ENCODE assay signal across 8 cellular contexts in the genomic region with DNA sequence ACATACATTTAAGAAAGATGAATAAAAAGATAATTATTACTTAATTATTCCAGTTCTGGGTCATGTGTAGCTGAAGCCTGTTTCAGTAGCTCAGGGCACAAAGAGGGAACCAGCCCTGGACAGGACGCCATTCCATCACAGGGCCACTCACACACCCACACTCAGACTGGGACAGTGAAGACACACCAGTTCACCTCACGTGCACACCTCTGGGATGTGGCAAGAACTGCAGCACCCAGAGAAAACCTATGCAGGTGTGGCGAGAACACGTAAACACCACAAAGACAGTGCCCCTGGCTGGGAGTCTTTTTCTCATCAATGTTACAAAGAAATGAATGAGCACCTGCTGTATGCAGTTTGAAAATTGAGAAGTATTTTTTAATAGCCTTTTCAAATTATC. TPM values are rescaled to one million over a fixed set of nuclear protein-coding genes. Genes with fewer than 3 reads are reported as not detected.
A peak's percentile ranks its signal among the peaks of the same experiment; 100 is the strongest.
DNase-seq lines count a peak whose midpoint lies in the region; ATAC-seq and TF ChIP-seq lines count a peak whose summit lies in the region.

No MANE protein-coding gene starts in this region.

- H3K36me3 ChIP-seq in RWPE2 (ENCODE audit: low read depth) (peaks cover 45% of the 10 kb centered on the region), thyroid gland (no peaks in the 10 kb centered on the region)

- H3K9me3 ChIP-seq in RWPE2 (ENCODE audit: severe bottlenecking) (no peaks in the 10 kb centered on the region), thyroid gland (no peaks in the 10 kb centered on the region)

- no peaks in the 10 kb centered on the region for H3K27me3 Mint-ChIP-seq in dendritic cell treated with granulocyte-macrophage colony-stimulating factor and Interleukin-4, amounts not matched to agents 40 ng/mL and 50 ng/mL, for 4 days
- no peaks in the 10 kb centered on the region for H3K27me3 Mint-ChIP-seq in progenitor cell of endocrine pancreas

- intact Hi-C loops in dendritic cell treated with granulocyte-macrophage colony-stimulating factor and Interleukin-4, amounts not matched to agents 40 ng/mL and 50 ng/mL, for 4 days (cut with micrococcal nuclease), result no loop called here
- intact Hi-C loops in thyroid gland (cut with DNase I), result no loop called here

- H3K4me3 ChIP-seq in RWPE2 (ENCODE audit: severe bottlenecking), result peak overlapping the region; percentile 65
- H3K4me3 ChIP-seq in thyroid gland (replicated peaks in 1 of 3), result no peak overlapping the region

- peaks cover 54% of the 10 kb centered on the region for H3K4me1 Mint-ChIP-seq in dendritic cell treated with granulocyte-macrophage colony-stimulating factor and Interleukin-4, amounts not matched to agents 40 ng/mL and 50 ng/mL, for 4 days (ENCODE audit: low read depth)
- peaks cover 30% of the 10 kb centered on the region for H3K4me1 Mint-ChIP-seq in progenitor cell of endocrine pancreas (ENCODE audit: low read depth)

- H3K4me3 Mint-ChIP-seq in dendritic cell treated with granulocyte-macrophage colony-stimulating factor and Interleukin-4, amounts not matched to agents 40 ng/mL and 50 ng/mL, for 4 days, result peak overlapping the region; percentile 37
- H3K4me3 Mint-ChIP-seq in progenitor cell of endocrine pancreas (ENCODE audit: low read depth), result peak overlapping the region; percentile 91

- TF ChIP-seq POLR2A in thyroid gland (IDR thresholded peaks at IDR 0.05), result no peak

- peaks cover 73% of the 10 kb centered on the region for H3K36me3 Mint-ChIP-seq in dendritic cell treated with granulocyte-macrophage colony-stimulating factor and Interleukin-4, amounts not matched to agents 40 ng/mL and 50 ng/mL, for 4 days (ENCODE audit: low read depth)
- peaks cover 7% of the 10 kb centered on the region for H3K36me3 Mint-ChIP-seq in progenitor cell of endocrine pancreas (ENCODE audit: insufficient read depth)

- peak overlapping the region; percentile 99 for H3K27ac Mint-ChIP-seq in dendritic cell treated with granulocyte-macrophage colony-stimulating factor and Interleukin-4, amounts not matched to agents 40 ng/mL and 50 ng/mL, for 4 days
- peak overlapping the region; percentile 84 for H3K27ac Mint-ChIP-seq in progenitor cell of endocrine pancreas

- 80 to 84% methylated on average over 4 of the region's 4 CpGs for WGBS in thyroid gland, 2 donors

- TF ChIP-seq CTCF in RWPE2 (IDR thresholded peaks at IDR 0.05; ENCODE audit: poor library complexity, severe bottlenecking) (no peak), progenitor cell of endocrine pancreas (IDR thresholded peaks at IDR 0.05; ENCODE audit: unreplicated experiment) (peak; percentile 31), thyroid gland (IDR thresholded peaks at IDR 0.05) (no peak)

- H3K27ac ChIP-seq in RWPE2 (ENCODE audit: poor library complexity, severe bottlenecking) (peak overlapping the region; percentile 91), thyroid gland (peak overlapping the region in 1 of 3 donors; percentile 94)

- H3K4me1 ChIP-seq in RWPE2 (ENCODE audit: insufficient read depth, poor library complexity, severe bottlenecking) (peaks cover 19% of the 10 kb centered on the region), thyroid gland (peaks cover 23 to 24% of the 10 kb centered on the region in 2 donors)

- H3K9me3 Mint-ChIP-seq in dendritic cell treated with granulocyte-macrophage colony-stimulating factor and Interleukin-4, amounts not matched to agents 40 ng/mL and 50 ng/mL, for 4 days, result no peaks in the 10 kb centered on the region
- H3K9me3 Mint-ChIP-seq in progenitor cell of endocrine pancreas (ENCODE audit: low read depth), result no peaks in the 10 kb centered on the region

- no peak for ATAC-seq in RWPE2 (ENCODE audit: low read depth)
- no peak for ATAC-seq in GM18909 (IDR thresholded peaks at IDR 0.05; ENCODE audit: poor library complexity, unreplicated experiment)

- peak; percentile 21 for DNase-seq in SIG-M5 treated with dmso at 0.1 percent for 504 hours (lab: John Stamatoyannopoulos, UW; ENCODE audit: unreplicated experiment)
- no peak for DNase-seq in SIG-M5 (lab: John Stamatoyannopoulos, UW)
- DNase-seq in RWPE2 (ENCODE audit: low spot score), result no peak
- DNase-seq in progenitor cell of endocrine pancreas (ENCODE audit: low spot score, unreplicated experiment), result no peak
- DNase-seq in T1000 (lab: John Stamatoyannopoulos, UW), result no peak
- no peak for DNase-seq in thyroid gland

- H3K27me3 ChIP-seq in RWPE2 (ENCODE audit: insufficient read depth, poor library complexity, severe bottlenecking) (no peaks in the 10 kb centered on the region), thyroid gland (no peaks in the 10 kb centered on the region)

RNA-seq across cellular contexts. Expression of a gene that starts 1.6 kb away (rescaled TPM):
- total RNA-seq in progenitor cell of endocrine pancreas (46.3 and 51.4 TPM in 2 replicates), thyroid gland (10 to 100 TPM; 39.0 to 67.2 (median 41.5) TPM)

RNA-seq across cellular contexts. Expression of a gene that starts 5.6 kb away (rescaled TPM):
- total RNA-seq in progenitor cell of endocrine pancreas (17.4 and 18.7 TPM in 2 replicates), thyroid gland (10 to 100 TPM; 15.2 to 26.3 (median 16.4) TPM)

RNA-seq across cellular contexts. Expression of a gene that starts 24.9 kb away (rescaled TPM):
- not detected in 2 replicates for total RNA-seq in progenitor cell of endocrine pancreas
- not detected for total RNA-seq in thyroid gland
